ENCODE assay signal across 8 cellular contexts in genomic region chr7:92528188-92528957, GRCh38.
DNase-seq lines count a peak whose midpoint lies in the region; ATAC-seq lines count a peak whose summit lies in the region.

Gene PEX1 (minus strand): TSS chr7:92528520. CDS start chr7:92528435, 85 bp downstream.
Gene RBM48 (plus strand): TSS chr7:92528795. CDS start chr7:92528814, 19 bp downstream.

- ATAC-seq in GM19035 (IDR thresholded peaks at IDR 0.05; ENCODE audit: unreplicated experiment): peak; percentile 93
- ATAC-seq in HG03354 (IDR thresholded peaks at IDR 0.05; ENCODE audit: poor library complexity, severe bottlenecking, unreplicated experiment): peak; percentile 94
- ATAC-seq in central memory CD8-positive, alpha-beta T cell (replicated peaks; ENCODE audit: extremely low read depth, poor library complexity, severe bottlenecking): peak; percentile 90

- peaks cover 29% of the 10 kb centered on the region for H3K4me1 Mint-ChIP-seq in central memory CD8-positive, alpha-beta T cell

- H3K9me3 Mint-ChIP-seq in central memory CD8-positive, alpha-beta T cell: no peaks in the 10 kb centered on the region

- H3K36me3 Mint-ChIP-seq in central memory CD8-positive, alpha-beta T cell (ENCODE audit: insufficient read depth): peaks cover 36% of the 10 kb centered on the region

- peak within 1 kb of the TSS; percentile 92 for H3K27ac Mint-ChIP-seq in central memory CD8-positive, alpha-beta T cell (ENCODE audit: low read depth)

- peak within 1 kb of the TSS; percentile 84 for H3K4me3 Mint-ChIP-seq in central memory CD8-positive, alpha-beta T cell

- DNase-seq in AML-193 (lab: John Stamatoyannopoulos, UW) (peak; percentile 98 to 99), NCI-H446 (lab: John Stamatoyannopoulos, UW) (peak; percentile 90 to 98), iris pigment epithelial cell (ENCODE audit: low read depth) (peak; percentile 100)
- peak; percentile 92 for DNase-seq in activated CD4-positive, CD25-positive, alpha-beta regulatory T cell treated with anti-CD3 and anti-CD28 coated beads, Interleukin-2, amount 50 U/mL, for 16 hours (ENCODE audit: low read depth, low spot score)
- peak; percentile 80 to 95 for DNase-seq in central memory CD8-positive, alpha-beta T cell (ENCODE audit: low spot score in 2 of 2)
- peak; percentile 89 to 91 for DNase-seq in stimulated activated CD4-positive, alpha-beta T cell treated with anti-CD3 and anti-CD28 coated beads, Interleukin-12 subunit alpha, Interleukin-12 subunit beta, amount 100 ng/mL, for 24 hours (ENCODE audit: low read depth in 2 of 2)

- no peaks in the 10 kb centered on the region for H3K27me3 Mint-ChIP-seq in central memory CD8-positive, alpha-beta T cell

Comparison
In these comparisons a context has a peak if more than half of its experiments do, and no peak if none do; other contexts are left out.
1. Peak in every context shown above with its lines: DNase-seq and ATAC-seq.